1 cellular context compared by ENCODE assay signal in the genomic region with DNA sequence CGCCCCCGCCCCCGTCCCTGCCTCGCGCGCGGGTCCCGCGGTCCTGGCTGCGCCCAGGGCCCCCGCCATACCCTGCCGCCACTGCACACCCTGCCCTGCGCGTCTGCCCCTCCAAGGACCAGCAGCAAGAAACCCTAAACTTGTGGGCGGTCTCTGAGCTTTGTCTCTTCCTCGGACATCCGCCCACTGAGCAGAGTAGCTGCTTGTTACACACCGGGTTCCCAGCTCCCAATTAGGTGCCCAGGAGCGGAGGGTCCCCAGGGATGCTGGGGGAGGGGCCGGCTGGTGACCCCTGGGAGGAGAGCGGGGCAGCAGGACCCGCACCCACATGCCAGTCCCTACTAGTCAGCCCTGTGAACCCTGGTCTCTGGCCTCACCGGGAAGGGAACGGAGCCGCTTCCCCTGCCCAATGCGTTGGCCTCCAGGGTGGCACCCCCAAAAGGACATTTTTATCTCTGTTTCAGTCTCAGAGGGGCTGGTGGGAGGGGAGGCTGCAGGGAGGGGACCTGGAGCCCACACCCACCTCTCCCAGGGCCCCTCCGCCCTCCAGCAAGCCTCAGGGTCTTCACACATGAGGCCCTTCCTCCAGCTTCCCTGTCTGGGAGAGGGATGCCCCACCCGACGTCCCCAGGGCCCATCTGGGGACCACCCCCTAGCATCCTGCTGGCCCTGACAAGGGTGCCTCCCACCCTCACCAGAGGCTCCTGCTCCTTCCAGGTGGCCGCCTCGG.
TF ChIP-seq lines count a peak whose summit lies in the region.

No MANE protein-coding gene starts in this region.

TF ChIP-seq in H1, 55 proteins besides CTCF, POLR2A, EP300 and RAD21:
- no peak for TF ChIP-seq KDM4A (IDR thresholded peaks at IDR 0.05; ENCODE audit: low read depth, low read length, severe bottlenecking)
- peak; percentile 26 for TF ChIP-seq EZH2 (IDR thresholded peaks at IDR 0.05; ENCODE audit: low read depth, low read length, severe bottlenecking)
- no peak for TF ChIP-seq SIX5 (IDR thresholded peaks at IDR 0.05; ENCODE audit: low read depth, low read length)
- TF ChIP-seq SP1 (IDR thresholded peaks at IDR 0.05; ENCODE audit: low read depth, low read length), result no peak
- TF ChIP-seq TEAD4 (IDR thresholded peaks at IDR 0.05; ENCODE audit: low read depth, low read length), result no peak
- TF ChIP-seq ATF3 (IDR thresholded peaks at IDR 0.05; ENCODE audit: insufficient read depth, low read depth, low read length), result no peak
- TF ChIP-seq TAF7 (optimal IDR thresholded peaks at IDR 0.05; ENCODE audit: borderline replicate concordance, low read depth, low read length), result peak; percentile 2
- TF ChIP-seq SP2 (IDR thresholded peaks at IDR 0.05; ENCODE audit: low read length), result no peak
- TF ChIP-seq RBBP5 (IDR thresholded peaks at IDR 0.05; ENCODE audit: borderline replicate concordance, low read depth, low read length), result 0 out of 2 replicates have a peak, but pooled peaks have one; percentile 31
- TF ChIP-seq TAF1 (IDR thresholded peaks at IDR 0.05; ENCODE audit: low read depth, low read length), result no peak; the same call in 1 of the 2 replicates
- TF ChIP-seq CHD1 (IDR thresholded peaks at IDR 0.05; ENCODE audit: low read depth, low read length), result no peak
- no peak for TF ChIP-seq EGR1 (IDR thresholded peaks at IDR 0.05; ENCODE audit: borderline replicate concordance, low read depth, low read length)
- 0 out of 2 replicates have a peak, but pooled peaks have one; percentile 10 for TF ChIP-seq PHF8 (conservative IDR thresholded peaks at IDR 0.05; ENCODE audit: low read depth, low read length)
